In the genomic region with DNA sequence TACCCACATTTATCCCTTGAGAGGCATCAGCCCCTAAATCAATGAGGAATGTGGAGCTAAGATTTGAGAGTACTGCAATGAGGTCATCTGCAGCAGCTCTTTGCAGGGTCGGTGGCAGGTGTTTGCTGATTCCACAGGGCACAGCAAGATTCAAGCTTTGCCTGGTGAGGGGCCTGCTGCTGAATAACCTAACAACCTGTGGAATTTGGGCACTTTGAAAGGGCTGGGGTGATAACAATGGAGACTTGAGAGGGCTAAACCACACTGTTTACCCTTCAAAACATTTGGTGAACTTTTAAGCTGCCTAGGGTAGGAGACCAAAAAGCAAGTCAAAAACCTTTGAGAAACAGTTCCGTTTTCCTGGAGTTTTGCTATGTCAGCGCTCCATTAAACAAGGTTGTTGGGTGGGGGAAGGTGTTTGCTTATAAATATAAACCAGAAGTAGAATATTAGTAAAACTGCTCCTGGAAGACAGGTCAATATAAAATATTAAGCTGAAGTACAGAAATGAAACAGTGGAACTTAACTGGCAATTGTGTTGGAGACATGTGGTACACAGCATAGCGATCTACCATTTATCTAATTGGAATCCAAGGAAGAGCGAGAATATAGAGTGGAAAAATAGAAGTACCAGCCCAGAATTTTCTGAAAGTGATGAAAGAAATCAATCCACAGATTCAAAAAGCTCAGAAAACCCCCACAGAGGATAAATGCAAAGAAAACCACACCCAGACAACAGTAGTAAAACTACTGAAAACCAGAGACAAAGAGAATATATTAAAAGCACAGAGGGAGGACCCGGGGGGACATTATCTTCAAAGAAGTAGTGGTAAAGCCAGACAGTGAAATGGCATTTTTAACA, we compare ENCODE assay signal across 1 cellular context.
A peak's percentile ranks its signal among the peaks of the same experiment; 100 is the strongest.
TF ChIP-seq lines count a peak whose summit lies in the region.

No MANE protein-coding gene starts in this region.

TF ChIP-seq in IMR-90, 13 proteins besides CTCF, POLR2A, EP300 and RAD21:
- TF ChIP-seq CHD1 (IDR thresholded peaks at IDR 0.05; ENCODE audit: low read depth, low read length) (no peak), MAFK (IDR thresholded peaks at IDR 0.05; ENCODE audit: low read depth, low read length) (peak; percentile 49; the same call in 1 of the 2 replicates)
